ENCODE assay signal across 1 cellular context in genomic region chr1:1296070-1297061, GRCh38.
TF ChIP-seq lines count a peak whose summit lies in the region.

No MANE protein-coding gene starts in this region.

TF ChIP-seq in HEK293, 187 proteins besides CTCF, POLR2A, EP300 and RAD21 (continued from another document):
- TF ChIP-seq ZSCAN4 (tag by site-specific recombination; IDR thresholded peaks at IDR 0.05) (peak; percentile 73), OVOL3 (tag by site-specific recombination; IDR thresholded peaks at IDR 0.05) (no peak), PRDM2 (tag by site-specific recombination; IDR thresholded peaks at IDR 0.05; ENCODE audit: borderline replicate concordance) (no peak), ZNF169 (tag by site-specific recombination; IDR thresholded peaks at IDR 0.05) (no peak), ZNF768 (tag by site-specific recombination; IDR thresholded peaks at IDR 0.05) (no peak), KLF8 (tag by site-specific recombination; IDR thresholded peaks at IDR 0.05) (peak; percentile 84; the same call in 1 of the 2 replicates), ZBTB11 (tag by site-specific recombination; conservative IDR thresholded peaks at IDR 0.05; ENCODE audit: low read depth) (no peak), ZNF362 (tag by site-specific recombination; IDR thresholded peaks at IDR 0.05) (no peak), ZNF624 (tag by site-specific recombination; IDR thresholded peaks at IDR 0.05) (no peak), ZXDB (tag by site-specific recombination; IDR thresholded peaks at IDR 0.05) (no peak), ZBTB26 (tag by site-specific recombination; optimal IDR thresholded peaks at IDR 0.05) (peak; percentile 30), ZNF10 (tag by site-specific recombination; IDR thresholded peaks at IDR 0.05) (no peak), ZNF324 (tag by site-specific recombination; IDR thresholded peaks at IDR 0.05) (no peak), ZNF610 (tag by site-specific recombination; IDR thresholded peaks at IDR 0.05; ENCODE audit: borderline replicate concordance) (no peak)
